Comparison of ENCODE assay signal across 8 cellular contexts in the genomic region with DNA sequence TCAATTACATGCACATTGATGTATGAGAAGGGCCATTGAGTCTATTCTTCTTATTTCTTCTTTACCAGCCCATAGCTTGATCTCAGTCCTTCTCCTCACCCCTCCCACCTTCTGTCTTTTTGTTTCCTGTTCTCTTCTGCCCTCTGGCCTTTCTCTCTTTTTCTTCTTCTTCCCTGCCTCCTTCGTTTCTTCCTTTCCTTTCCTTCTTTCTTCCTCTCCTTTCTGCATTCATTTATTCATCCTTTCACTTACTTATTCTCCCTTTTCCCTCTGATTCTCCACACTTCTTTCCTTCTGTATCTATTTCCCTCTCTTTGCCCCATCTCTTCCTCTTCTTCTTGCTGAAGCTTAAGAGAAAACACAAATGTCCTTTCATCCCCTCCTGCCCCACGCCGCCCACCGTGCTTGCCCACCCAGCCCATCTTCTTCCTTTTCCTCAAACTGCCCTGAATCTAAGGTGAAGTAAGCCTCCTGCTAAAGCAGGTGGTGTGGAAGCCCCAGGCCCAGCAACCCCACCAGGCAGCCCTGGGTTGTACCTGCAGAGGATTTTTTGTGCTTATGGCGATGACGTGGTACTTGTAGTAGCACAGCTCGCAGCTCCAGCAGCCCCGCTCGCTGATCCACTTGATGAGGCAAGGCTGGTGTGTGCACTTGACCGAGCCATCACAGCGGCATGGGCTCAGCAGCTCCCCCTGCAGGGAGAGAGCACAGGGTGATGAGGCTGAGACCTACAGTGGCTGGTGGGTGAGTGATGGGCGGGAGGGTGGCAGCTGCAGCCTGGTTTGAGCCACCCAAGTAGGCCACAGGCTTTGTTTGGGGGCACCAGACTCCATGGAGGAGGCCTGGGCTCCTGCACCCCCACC.
DNase-seq lines count a peak whose midpoint lies in the region; ATAC-seq and TF ChIP-seq lines count a peak whose summit lies in the region.

No MANE protein-coding gene starts in this region.

- DNase-seq in AG10803 (ENCODE audit: low read depth) (no peak), NCI-H510A (lab: John Stamatoyannopoulos, UW) (peak; percentile 45), fibroblast of villous mesenchyme (ENCODE audit: low read depth) (no peak), NCI-H146 (lab: John Stamatoyannopoulos, UW) (no peak), NOMO-1 treated with DMSO at 0.1 percent for 48 hours (lab: John Stamatoyannopoulos, UW; ENCODE audit: unreplicated experiment) (no peak), AG08396 (ENCODE audit: low spot score) (no peak), head of caudate nucleus (no peak)

- peak; percentile 59 for ATAC-seq in GM19324 (IDR thresholded peaks at IDR 0.05; ENCODE audit: low FRiP score, unreplicated experiment)

- intact Hi-C loops in head of caudate nucleus (cut with DNase I), result no loop called here

- TF ChIP-seq CTCF in AG10803 (conservative IDR thresholded peaks at IDR 0.05; ENCODE audit: low read length), result peak; percentile 24; the same call in 1 of the 2 replicates
- peak; percentile 60 for TF ChIP-seq CTCF in fibroblast of villous mesenchyme (IDR thresholded peaks at IDR 0.05; ENCODE audit: insufficient read depth, low read depth, low read length)

- no peak overlapping the region for H3K4me3 ChIP-seq in AG10803 (ENCODE audit: low read length)
- no peak overlapping the region for H3K4me3 ChIP-seq in fibroblast of villous mesenchyme (ENCODE audit: low read depth, low read length)
